Comparison of ENCODE assay signal across 8 cellular contexts in genomic region chr12:6470375-6471163, GRCh38. TPM values are rescaled to one million over a fixed set of nuclear protein-coding genes. Genes with fewer than 3 reads are reported as not detected.
DNase-seq lines count a peak whose midpoint lies in the region; ATAC-seq lines count a peak whose summit lies in the region.

TSS of gene VAMP1 (minus strand) at chr12:6470677. CDS start at chr12:6470531, 146 bp downstream.

- peaks cover 49% of the 10 kb centered on the region for H3K36me3 Mint-ChIP-seq in effector memory CD8-positive, alpha-beta T cell (ENCODE audit: insufficient read depth)

- H3K9me3 Mint-ChIP-seq in effector memory CD8-positive, alpha-beta T cell = no peaks in the 10 kb centered on the region

- H2BK120ac ChIP-seq in mesenchymal stem cell (ENCODE audit: low read depth, low read length) = peak within 1 kb of the TSS; percentile 68

- peak; percentile 86 for ATAC-seq in GM21360 (IDR thresholded peaks at IDR 0.05; ENCODE audit: unreplicated experiment)
- peak; percentile 89 for ATAC-seq in effector memory CD8-positive, alpha-beta T cell (replicated peaks)

- H3K27me3 ChIP-seq in mesenchymal stem cell (ENCODE audit: control insufficient read depth in 1 of 2, insufficient read depth in 1 of 2, low read length in 2 of 2) = no peaks in the 10 kb centered on the region

- H2BK5ac ChIP-seq in mesenchymal stem cell (ENCODE audit: low read depth, low read length, poor library complexity, severe bottlenecking) = peak within 1 kb of the TSS; percentile 84

- H3K9me3 ChIP-seq in mesenchymal stem cell (ENCODE audit: control insufficient read depth, low read length) = no peaks in the 10 kb centered on the region

- H3K27ac Mint-ChIP-seq in effector memory CD8-positive, alpha-beta T cell = peak within 1 kb of the TSS; percentile 89

- no peak within 1 kb of the TSS for H3K23ac ChIP-seq in mesenchymal stem cell (ENCODE audit: low read length in 2 of 2)

- peak within 1 kb of the TSS; percentile 88 for H3K4me2 ChIP-seq in mesenchymal stem cell (ENCODE audit: low read length, poor library complexity, severe bottlenecking)

- H2BK15ac ChIP-seq in mesenchymal stem cell (ENCODE audit: low read depth, poor library complexity, severe bottlenecking) = peak within 1 kb of the TSS; percentile 31

- peak within 1 kb of the TSS; percentile 78 for H4K91ac ChIP-seq in mesenchymal stem cell (ENCODE audit: low read length)

- H3K14ac ChIP-seq in mesenchymal stem cell (ENCODE audit: low read length in 2 of 2) = peak within 1 kb of the TSS in 1 of 2 experiments; percentile 89

- peak within 1 kb of the TSS; percentile 50 to 63 for H2BK12ac ChIP-seq in mesenchymal stem cell (ENCODE audit: low read length in 2 of 2)

- peaks cover 7 to 11% of the 10 kb centered on the region in 2 experiments for H3K36me3 ChIP-seq in mesenchymal stem cell (ENCODE audit: control insufficient read depth in 1 of 2, insufficient read depth in 2 of 2, low read depth in 1 of 2, low read length in 2 of 2)

- peaks cover 15% of the 10 kb centered on the region for H3K79me1 ChIP-seq in mesenchymal stem cell (replicated peaks; ENCODE audit: low read length, poor library complexity, severe bottlenecking)

- H4K8ac ChIP-seq in mesenchymal stem cell (ENCODE audit: low read length) = peak within 1 kb of the TSS; percentile 75

- peak within 1 kb of the TSS; percentile 22 for H2AK5ac ChIP-seq in mesenchymal stem cell (ENCODE audit: low read length, severe bottlenecking)

- WGBS in mesenchymal stem cell = under 1% methylated on average over 64 of the region's 69 CpGs

- H3K4me1 Mint-ChIP-seq in effector memory CD8-positive, alpha-beta T cell (ENCODE audit: low read depth in 2 of 2) = peaks cover 42 to 44% of the 10 kb centered on the region in 2 donors

- peak within 1 kb of the TSS; percentile 92 for H3K27ac ChIP-seq in mesenchymal stem cell (ENCODE audit: low read length, poor library complexity, severe bottlenecking)

- peak within 1 kb of the TSS; percentile 62 for H2AFZ ChIP-seq in mesenchymal stem cell (ENCODE audit: low read depth, low read length)

- H3K9ac ChIP-seq in mesenchymal stem cell (ENCODE audit: low read length) = peak within 1 kb of the TSS; percentile 89

- H3K18ac ChIP-seq in mesenchymal stem cell (ENCODE audit: low read depth in 1 of 2, low read length in 2 of 2) = peak within 1 kb of the TSS; percentile 79 to 81

- H3K4me3 Mint-ChIP-seq in effector memory CD8-positive, alpha-beta T cell = peak within 1 kb of the TSS; percentile 88 to 89

- DNase-seq in COLO668 (lab: John Stamatoyannopoulos, UW; ENCODE audit: unreplicated experiment) (peak; percentile 94), HT1080 (ENCODE audit: low read depth) (peak; percentile 98), NOMO-1 treated with DMSO at 0.1 percent for 48 hours (lab: John Stamatoyannopoulos, UW; ENCODE audit: unreplicated experiment) (peak; percentile 98), mesenchymal stem cell (peak; percentile 99)
- DNase-seq in activated CD8-positive, alpha-beta memory T cell treated with anti-CD3 and anti-CD28 coated beads for 4 hours (ENCODE audit: low read depth in 2 of 2) = peak; percentile 90 to 91
- peak; percentile 94 to 97 (median 96) for DNase-seq in effector memory CD8-positive, alpha-beta T cell
- DNase-seq in stimulated activated CD8-positive, alpha-beta memory T cell treated with anti-CD3 and anti-CD28 coated beads, Interleukin-12 subunit alpha, Interleukin-12 subunit beta, amount 100 ng/mL, for 4 hours (ENCODE audit: low read depth) = peak; percentile 92

- peak within 1 kb of the TSS; percentile 65 to 90 for H3K4me3 ChIP-seq in mesenchymal stem cell (ENCODE audit: insufficient read depth in 1 of 2, low read depth in 1 of 2, low read length in 2 of 2)

- H3K4ac ChIP-seq in mesenchymal stem cell (ENCODE audit: low read depth in 1 of 2, low read length in 2 of 2) = peak within 1 kb of the TSS in 1 of 2 experiments; percentile 86

- H3K4me1 ChIP-seq in mesenchymal stem cell (ENCODE audit: control insufficient read depth, insufficient read depth, low read depth, low read length) = peaks cover 7% of the 10 kb centered on the region

- no peaks in the 10 kb centered on the region for H3K27me3 Mint-ChIP-seq in effector memory CD8-positive, alpha-beta T cell

RNA-seq across cellular contexts. Expression of gene VAMP1, which starts in this region (rescaled TPM):
- 3.8 and 5.5 TPM in 2 replicates for total RNA-seq in HT1080 (2014; rRNA removed; shearing (Covaris generic))
- polyA plus RNA-seq in HT1080 (2015; cell fraction: cytosol; rRNA removed) = 5.8 and 6.1 TPM in 2 replicates
- 15.0 and 17.5 TPM in 2 replicates for polyA plus RNA-seq in HT1080 (2015; cell fraction: nucleus; rRNA removed)
- polyA plus RNA-seq in mesenchymal stem cell (2013, experiment 1 of 2) = 8.0 TPM
- 8.6 TPM for polyA plus RNA-seq in mesenchymal stem cell (2013, experiment 2 of 2)

Comparison
In these comparisons a context has a peak if more than half of its experiments do, and no peak if none do; other contexts are left out.
1. Peak in every context shown above with its lines: DNase-seq, ATAC-seq, H3K4me3 ChIP-seq and H3K27ac ChIP-seq.